1 cellular context compared by ENCODE assay signal in genomic region chr14:103563089-103563620, GRCh38.
TF ChIP-seq lines count a peak whose summit lies in the region.

No MANE protein-coding gene starts in this region.

TF ChIP-seq in HepG2, 621 proteins besides CTCF, POLR2A, EP300 and RAD21 (continued from another document):
- TF ChIP-seq ZNF142 (CRISPR knock-in tag; IDR thresholded peaks at IDR 0.05), result no peak
- TF ChIP-seq THRA (CRISPR knock-in tag; IDR thresholded peaks at IDR 0.05; ENCODE audit: borderline replicate concordance), result no peak; the same call in 1 of the 2 replicates
- no peak for TF ChIP-seq NR2F1 (CRISPR knock-in tag; IDR thresholded peaks at IDR 0.05)
- no peak for TF ChIP-seq ZFP91 (CRISPR knock-in tag; IDR thresholded peaks at IDR 0.05; ENCODE audit: borderline replicate concordance)
- peak; percentile 74 for TF ChIP-seq KDM5A (IDR thresholded peaks at IDR 0.05; ENCODE audit: borderline replicate concordance, low read length)
- TF ChIP-seq KDM5B (CRISPR knock-in tag; IDR thresholded peaks at IDR 0.05; ENCODE audit: borderline replicate concordance), result no peak
- TF ChIP-seq MIER2 (CRISPR knock-in tag; IDR thresholded peaks at IDR 0.05), result no peak
- TF ChIP-seq, protein P1, sequence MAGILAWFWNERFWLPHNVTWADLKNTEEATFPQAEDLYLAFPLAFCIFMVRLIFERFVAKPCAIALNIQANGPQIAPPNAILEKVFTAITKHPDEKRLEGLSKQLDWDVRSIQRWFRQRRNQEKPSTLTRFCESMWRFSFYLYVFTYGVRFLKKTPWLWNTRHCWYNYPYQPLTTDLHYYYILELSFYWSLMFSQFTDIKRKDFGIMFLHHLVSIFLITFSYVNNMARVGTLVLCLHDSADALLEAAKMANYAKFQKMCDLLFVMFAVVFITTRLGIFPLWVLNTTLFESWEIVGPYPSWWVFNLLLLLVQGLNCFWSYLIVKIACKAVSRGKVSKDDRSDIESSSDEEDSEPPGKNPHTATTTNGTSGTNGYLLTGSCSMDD (CRISPR knock-in tag; IDR thresholded peaks at IDR 0.05), result no peak
- TF ChIP-seq ZBTB34 (CRISPR knock-in tag; IDR thresholded peaks at IDR 0.05), result no peak
- no peak for TF ChIP-seq ZNF256 (CRISPR knock-in tag; conservative IDR thresholded peaks at IDR 0.05)
- TF ChIP-seq ARID3A (IDR thresholded peaks at IDR 0.05; ENCODE audit: low read depth, low read length), result no peak
- no peak for TF ChIP-seq NR1H2 (CRISPR knock-in tag; IDR thresholded peaks at IDR 0.05; ENCODE audit: borderline replicate concordance, low read depth)
- TF ChIP-seq SPEN (CRISPR knock-in tag; IDR thresholded peaks at IDR 0.05; ENCODE audit: low read depth), result no peak
- no peak for TF ChIP-seq ZNF678 (CRISPR knock-in tag; IDR thresholded peaks at IDR 0.05)
- TF ChIP-seq PRDM15 (CRISPR knock-in tag; IDR thresholded peaks at IDR 0.05), result no peak
- TF ChIP-seq HNF4G (IDR thresholded peaks at IDR 0.05; ENCODE audit: borderline replicate concordance, low read depth, low read length), result no peak
- no peak for TF ChIP-seq HNF4G (CRISPR knock-in tag; IDR thresholded peaks at IDR 0.05; ENCODE audit: borderline replicate concordance, low read depth)
- TF ChIP-seq TGIF2 (CRISPR knock-in tag; IDR thresholded peaks at IDR 0.05), result 0 out of 2 replicates have a peak, but pooled peaks have one; percentile 26
- TF ChIP-seq, protein P2, sequence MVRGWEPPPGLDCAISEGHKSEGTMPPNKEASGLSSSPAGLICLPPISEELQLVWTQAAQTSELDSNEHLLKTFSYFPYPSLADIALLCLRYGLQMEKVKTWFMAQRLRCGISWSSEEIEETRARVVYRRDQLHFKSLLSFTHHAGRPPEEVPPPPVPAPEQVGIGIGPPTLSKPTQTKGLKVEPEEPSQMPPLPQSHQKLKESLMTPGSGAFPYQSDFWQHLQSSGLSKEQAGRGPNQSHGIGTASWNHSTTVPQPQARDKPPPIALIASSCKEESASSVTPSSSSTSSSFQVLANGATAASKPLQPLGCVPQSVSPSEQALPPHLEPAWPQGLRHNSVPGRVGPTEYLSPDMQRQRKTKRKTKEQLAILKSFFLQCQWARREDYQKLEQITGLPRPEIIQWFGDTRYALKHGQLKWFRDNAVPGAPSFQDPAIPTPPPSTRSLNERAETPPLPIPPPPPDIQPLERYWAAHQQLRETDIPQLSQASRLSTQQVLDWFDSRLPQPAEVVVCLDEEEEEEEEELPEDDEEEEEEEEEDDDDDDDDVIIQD (CRISPR knock-in tag; IDR thresholded peaks at IDR 0.05; ENCODE audit: low read depth), result no peak
- no peak for TF ChIP-seq ZNF275 (CRISPR knock-in tag; IDR thresholded peaks at IDR 0.05; ENCODE audit: borderline replicate concordance)
- peak; percentile 77; the same call in 1 of the 2 replicates for TF ChIP-seq SNAI1 (CRISPR knock-in tag; IDR thresholded peaks at IDR 0.05; ENCODE audit: borderline replicate concordance)
- no peak for TF ChIP-seq SNRNP70 (IDR thresholded peaks at IDR 0.05; ENCODE audit: low read depth, low read length)
- no peak for TF ChIP-seq FOXA3 (CRISPR knock-in tag; IDR thresholded peaks at IDR 0.05)
- no peak for TF ChIP-seq FOSL1 (CRISPR knock-in tag; IDR thresholded peaks at IDR 0.05; ENCODE audit: borderline replicate concordance)
- no peak for TF ChIP-seq NCOA5 (CRISPR knock-in tag; IDR thresholded peaks at IDR 0.05)
